In genomic region chr11:134664447-134664846, GRCh38 we compare ENCODE assay signal across 28 cellular contexts.
"Had no signal": no experiment of that assay in that cellular context is flagged by ENCODE, and none has a peak within 500 bp of the region (broad histone marks: within the 10 kb centered on the region; RNA-seq: fewer than 3 reads in every experiment).

No MANE protein-coding gene starts in this region.

- DNase-seq: activated CD4-positive, alpha-beta memory T cell treated with anti-CD3 and anti-CD28 coated beads for 36 hours; activated CD4-positive, alpha-beta T cell treated with anti-CD3 and anti-CD28 coated beads, Interleukin-2, amount 10 ng/mL, durations not matched to agents 7 days and 5 days; activated CD4-positive, CD25-positive, alpha-beta regulatory T cell; activated effector memory CD4-positive, alpha-beta T cell treated with Interleukin-2 at 50 U/mL for 16 hours; activated naive CD4-positive, alpha-beta T cell; activated T-cell treated with anti-CD3 and anti-CD28 coated beads, Interleukin-2, amount 50 U/mL, for 24 hours; amniotic stem cell; body of pancreas; MG63; NCI-H1105; NCI-H1436; NCI-H1694 treated with DMSO at 0.1 percent for 48 hours; NCI-H2029 treated with DMSO at 0.1 percent for 48 hours; NCI-H345; NCI-H510A; NCI-H526 treated with DMSO at 0.1 percent for 48 hours; NCI-H82; NK-92 treated with Interleukin-12 subunit alpha and Interleukin-12 subunit beta, amount 100 ng/mL, for 24 hours; OCI-M1; RPMI8226; T-cell; T-helper 2 cell had no signal

- H3K4me3 ChIP-seq: ascending aorta, body of pancreas, MG63, SK-N-MC had no signal

- H3K9me3 ChIP-seq: ascending aorta, body of pancreas, MG63 had no signal

- ATAC-seq: body of pancreas, Panc1, Right ventricle myocardium inferior, T-cell had no signal

- H3K4me1 ChIP-seq: ascending aorta, body of pancreas had no signal

- H3K27ac ChIP-seq: ascending aorta, body of pancreas, KMS-11, SK-N-MC, VCaP had no signal

- H3K36me3 ChIP-seq: ascending aorta, MG63 had no signal

- H3K27me3 ChIP-seq: ascending aorta, body of pancreas, MG63 had no signal
